In the genomic region with DNA sequence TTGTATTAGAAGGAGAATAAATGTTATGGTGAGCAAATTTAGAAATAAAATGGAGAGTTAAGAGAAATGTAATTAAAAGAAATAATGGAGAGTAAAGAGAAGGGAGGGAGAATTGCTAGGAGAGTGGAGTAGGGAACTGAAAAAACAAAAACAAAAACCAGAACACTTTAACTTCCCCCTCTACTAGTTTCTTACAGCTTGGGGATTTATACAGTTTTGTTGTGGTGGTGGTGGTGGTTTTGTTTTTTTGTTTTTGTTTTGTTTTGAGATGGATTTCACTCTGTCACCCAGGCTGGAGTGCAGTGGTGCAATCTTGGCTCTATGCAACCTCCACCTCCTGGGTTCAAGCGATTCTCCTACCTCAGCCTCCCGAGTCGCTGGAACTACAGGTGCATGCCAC, we compare ENCODE assay signal across 18 cellular contexts.
DNase-seq lines count a peak whose midpoint lies in the region; ATAC-seq and TF ChIP-seq lines count a peak whose summit lies in the region.
"Had no signal": no experiment of that assay in that cellular context is flagged by ENCODE, and none has a peak within 500 bp of the region (broad histone marks: within the 10 kb centered on the region; RNA-seq: fewer than 3 reads in every experiment).

No MANE protein-coding gene starts in this region.

- H2AFZ ChIP-seq in smooth muscle cell (ENCODE audit: low read depth), result no peak overlapping the region
- H2AFZ ChIP-seq: parathyroid adenoma had no signal

- TF ChIP-seq CTCF in GM13977 (IDR thresholded peaks at IDR 0.05; ENCODE audit: extremely low read depth, insufficient read depth, missing control alignments), result no peak
- no peak for TF ChIP-seq CTCF in smooth muscle cell (IDR thresholded peaks at IDR 0.05; ENCODE audit: borderline replicate concordance, insufficient read depth, poor library complexity, severe bottlenecking)

- H3K27me3 Mint-ChIP-seq in activated T-cell treated with anti-CD3 and anti-CD28 coated beads, Interleukin-2, amount 50 U/mL, for 72 hours (ENCODE audit: low read depth), result no peaks in the 10 kb centered on the region
- H3K27me3 Mint-ChIP-seq: stimulated activated naive CD8-positive, alpha-beta T cell treated with anti-CD3 and anti-CD28 coated beads, Interleukin-15, Interleukin-2, amounts not matched to agents 100 ng/mL and 50 ng/mL, for 24 hours had no signal

- H3K4me1 Mint-ChIP-seq in activated T-cell treated with anti-CD3 and anti-CD28 coated beads, Interleukin-2, amount 50 U/mL, for 72 hours (ENCODE audit: low read depth), result no peaks in the 10 kb centered on the region

- H3K9ac ChIP-seq in smooth muscle cell (ENCODE audit: low read depth), result no peak overlapping the region
- H3K9ac ChIP-seq: parathyroid adenoma had no signal

- no peak overlapping the region for H3K4me3 ChIP-seq in smooth muscle cell
- H3K4me3 ChIP-seq: lower lobe of right lung had no signal

- peaks cover 0 to 1% of the 10 kb centered on the region in 2 donors for H3K36me3 Mint-ChIP-seq in activated T-cell treated with anti-CD3 and anti-CD28 coated beads, Interleukin-2, amount 50 U/mL, for 72 hours (ENCODE audit: insufficient read depth in 2 of 2)

- H3K79me2 ChIP-seq in smooth muscle cell (ENCODE audit: low read depth), result no peaks in the 10 kb centered on the region
- H3K79me2 ChIP-seq: parathyroid adenoma had no signal

- H3K4me2 ChIP-seq in smooth muscle cell, result no peak overlapping the region

- no peaks in the 10 kb centered on the region for H3K36me3 ChIP-seq in smooth muscle cell (ENCODE audit: low read depth)
- H3K36me3 ChIP-seq: lower lobe of right lung had no signal

- WGBS in smooth muscle cell (ENCODE audit: low lambda C conversion rate), result 100% methylated on average over 3 of the region's 3 CpGs

- no peak overlapping the region for H3K4me3 Mint-ChIP-seq in activated T-cell treated with anti-CD3 and anti-CD28 coated beads, Interleukin-2, amount 50 U/mL, for 72 hours
- H3K4me3 Mint-ChIP-seq: stimulated activated naive CD8-positive, alpha-beta T cell treated with anti-CD3 and anti-CD28 coated beads, Interleukin-15, Interleukin-2, amounts not matched to agents 100 ng/mL and 50 ng/mL, for 24 hours had no signal

- H3K9me3 ChIP-seq in smooth muscle cell (replicated peaks; ENCODE audit: low read depth), result no peaks in the 10 kb centered on the region
- H3K9me3 ChIP-seq: lower lobe of right lung had no signal

- H3K27ac ChIP-seq in smooth muscle cell (ENCODE audit: low read depth), result no peak overlapping the region
- H3K27ac ChIP-seq: lower lobe of right lung, parathyroid adenoma had no signal

- peaks cover 2 to 3% of the 10 kb centered on the region in 2 donors for H3K9me3 Mint-ChIP-seq in activated T-cell treated with anti-CD3 and anti-CD28 coated beads, Interleukin-2, amount 50 U/mL, for 72 hours

- ATAC-seq in GM19397 (IDR thresholded peaks at IDR 0.05; ENCODE audit: unreplicated experiment) (peak; percentile 74), HG02759 (IDR thresholded peaks at IDR 0.05; ENCODE audit: unreplicated experiment) (peak; percentile 86), HG03378 (IDR thresholded peaks at IDR 0.05; ENCODE audit: unreplicated experiment) (peak; percentile 85)
- no peak for ATAC-seq in activated T-cell treated with anti-CD3 and anti-CD28 coated beads, Interleukin-2, amount 50 U/mL, for 72 hours (replicated peaks in 1 of 2)
- ATAC-seq: lower lobe of right lung had no signal

- no peak overlapping the region for H3K27ac Mint-ChIP-seq in activated T-cell treated with anti-CD3 and anti-CD28 coated beads, Interleukin-2, amount 50 U/mL, for 72 hours
- H3K27ac Mint-ChIP-seq: stimulated activated naive CD8-positive, alpha-beta T cell treated with anti-CD3 and anti-CD28 coated beads, Interleukin-15, Interleukin-2, amounts not matched to agents 100 ng/mL and 50 ng/mL, for 24 hours had no signal

- no peaks in the 10 kb centered on the region for H3F3A ChIP-seq in smooth muscle cell (ENCODE audit: low read depth)

- in situ Hi-C loops in GM13977 (cut with MboI; ENCODE audit: low pct_unique_long_range_greater_than_20kb, low sequenced_read_pairs, unreplicated experiment), result no loop called here

- H4K20me1 ChIP-seq in smooth muscle cell (ENCODE audit: low read depth), result no peaks in the 10 kb centered on the region

- no peaks in the 10 kb centered on the region for H3K27me3 ChIP-seq in smooth muscle cell (ENCODE audit: low read depth)

- no peaks in the 10 kb centered on the region for H3K4me1 ChIP-seq in smooth muscle cell (ENCODE audit: low read depth)
- H3K4me1 ChIP-seq: lower lobe of right lung, parathyroid adenoma had no signal

- DNase-seq in GM13977 (ENCODE audit: low spot score) (peak; percentile 28), inferior parietal cortex (ENCODE audit: extremely low spot score) (no peak), NCI-H82 treated with DMSO at 0.1 percent for 48 hours (lab: John Stamatoyannopoulos, UW; ENCODE audit: unreplicated experiment) (no peak), smooth muscle cell (lab: John Stamatoyannopoulos, UW; ENCODE audit: unreplicated experiment) (no peak)
- no peak for DNase-seq in activated T-cell treated with anti-CD3 and anti-CD28 coated beads, Interleukin-2, amount 50 U/mL, for 72 hours
- DNase-seq: amygdala; effector memory CD4-positive, alpha-beta T cell; EL; HCEC 1CT; head of caudate nucleus; Kasumi-1; lower lobe of right lung; stimulated activated CD4-positive, alpha-beta T cell treated with anti-CD3 and anti-CD28 coated beads, Interleukin-1b, Interleukin-23, amount 100 ng/mL, for 48 hours had no signal

Comparison
In these comparisons a context has a peak if more than half of its experiments do, and no peak if none do; other contexts are left out.
1. ATAC-seq: peak in GM19397 (single experiment), HG02759 (single experiment) and HG03378 (single experiment); none in activated T-cell treated with anti-CD3 and anti-CD28 coated beads, Interleukin-2, amount 50 U/mL, for 72 hours (0 of 2).